ENCODE assay signal across 9 cellular contexts in genomic region chr22:44326549-44326881, GRCh38. TPM values are rescaled to one million over a fixed set of nuclear protein-coding genes. Genes with fewer than 3 reads are reported as not detected.
DNase-seq lines count a peak whose midpoint lies in the region; ATAC-seq, FAIRE-seq and TF ChIP-seq lines count a peak whose summit lies in the region.
"Had no signal": no experiment of that assay in that cellular context is flagged by ENCODE, and none has a peak within 500 bp of the region (broad histone marks: within the 10 kb centered on the region; RNA-seq: fewer than 3 reads in every experiment).

No MANE protein-coding gene starts in this region.

- no peak for TF ChIP-seq CTCF in activated CD8-positive, alpha-beta T cell treated with anti-CD3 and anti-CD28 coated beads for 36 hours (IDR thresholded peaks at IDR 0.05)
- TF ChIP-seq CTCF in keratinocyte (optimal IDR thresholded peaks at IDR 0.05 in 1 of 3, IDR thresholded peaks at IDR 0.05 in 1 of 3, conservative IDR thresholded peaks at IDR 0.05 in 1 of 3; ENCODE audit: extremely low read depth in 1 of 3, insufficient read depth in 2 of 3, low read length in 3 of 3) = no peak

- H3K27me3 ChIP-seq in keratinocyte (ENCODE audit: control insufficient read depth, extremely low read depth, insufficient read depth, low read length) = peaks cover 54% of the 10 kb centered on the region
- no peaks in the 10 kb centered on the region for H3K27me3 ChIP-seq in stomach smooth muscle (ENCODE audit: control insufficient read depth in 1 of 2, insufficient read depth in 2 of 2, low read length in 2 of 2)

- H3K9me3 ChIP-seq in keratinocyte (ENCODE audit: control insufficient read depth, low read depth, low read length) (no peaks in the 10 kb centered on the region), stomach smooth muscle (ENCODE audit: control insufficient read depth in 2 of 2, low read length in 2 of 2) (no peaks in the 10 kb centered on the region)

- H3K27ac Mint-ChIP-seq in activated CD4-positive, alpha-beta T cell treated with anti-CD3 and anti-CD28 coated beads, Interleukin-2, amount 10 ng/mL, durations not matched to agents 7 days and 5 days = no peak overlapping the region
- no peak overlapping the region for H3K27ac Mint-ChIP-seq in activated CD8-positive, alpha-beta T cell treated with anti-CD3 and anti-CD28 coated beads for 36 hours

- no peaks in the 10 kb centered on the region for H3K9me1 ChIP-seq in keratinocyte (ENCODE audit: control insufficient read depth, extremely low read depth, insufficient read depth, low read length)

- FAIRE-seq in keratinocyte (lab: Jason Lieb, UNC) = no peak
- FAIRE-seq: RCC 7860 had no signal

- peaks cover 24% of the 10 kb centered on the region for H3K4me1 Mint-ChIP-seq in activated CD4-positive, alpha-beta T cell treated with anti-CD3 and anti-CD28 coated beads, Interleukin-2, amount 10 ng/mL, durations not matched to agents 7 days and 5 days
- peaks cover 19% of the 10 kb centered on the region for H3K4me1 Mint-ChIP-seq in activated CD8-positive, alpha-beta T cell treated with anti-CD3 and anti-CD28 coated beads for 36 hours (ENCODE audit: low read depth)

- no peak for ATAC-seq in activated CD8-positive, alpha-beta T cell treated with anti-CD3 and anti-CD28 coated beads for 36 hours
- no peak for ATAC-seq in HG03565 (IDR thresholded peaks at IDR 0.05; ENCODE audit: unreplicated experiment)

- H3K4me3 Mint-ChIP-seq in activated CD4-positive, alpha-beta T cell treated with anti-CD3 and anti-CD28 coated beads, Interleukin-2, amount 10 ng/mL, durations not matched to agents 7 days and 5 days = peak overlapping the region; percentile 24
- peak overlapping the region; percentile 46 for H3K4me3 Mint-ChIP-seq in activated CD8-positive, alpha-beta T cell treated with anti-CD3 and anti-CD28 coated beads for 36 hours

- H3K9ac ChIP-seq in keratinocyte (ENCODE audit: control insufficient read depth, extremely low read depth, insufficient read depth, low read length) (peak overlapping the region; percentile 77), stomach smooth muscle (ENCODE audit: low read length in 2 of 2) (peak overlapping the region in 1 of 2 donors; percentile 61)

- POLR2A ChIA-PET in activated CD4-positive, alpha-beta T cell treated with anti-CD3 and anti-CD28 coated beads, Interleukin-2, amount 10 ng/mL, durations not matched to agents 7 days and 5 days (lab: Charles Lee) = no interaction called here
- POLR2A ChIA-PET in activated CD8-positive, alpha-beta T cell treated with anti-CD3 and anti-CD28 coated beads for 36 hours (lab: Charles Lee) = interaction anchor here (1.1 kb wide), 1 partner anchor 22 kb away, joined by 3 read pairs; no protein-coding TSS in a partner anchor

- H3K36me3 Mint-ChIP-seq in activated CD4-positive, alpha-beta T cell treated with anti-CD3 and anti-CD28 coated beads, Interleukin-2, amount 10 ng/mL, durations not matched to agents 7 days and 5 days (ENCODE audit: low read depth) = no peaks in the 10 kb centered on the region
- no peaks in the 10 kb centered on the region for H3K36me3 Mint-ChIP-seq in activated CD8-positive, alpha-beta T cell treated with anti-CD3 and anti-CD28 coated beads for 36 hours (ENCODE audit: low read depth)

- H3K4me3 ChIP-seq in keratinocyte (ENCODE audit: control insufficient read depth in 2 of 3, extremely low read depth in 1 of 3, insufficient read depth in 2 of 3, low read depth in 1 of 3, low read length in 3 of 3) (peak overlapping the region in 2 of 3 experiments; percentile 81 to 84), stomach smooth muscle (ENCODE audit: low read length in 2 of 2) (peak overlapping the region; percentile 51 to 79)

- peak overlapping the region; percentile 90 for H3K4me2 ChIP-seq in keratinocyte (ENCODE audit: control insufficient read depth, extremely low read depth, insufficient read depth, low read depth, low read length)

- no peaks in the 10 kb centered on the region for H3K9me3 Mint-ChIP-seq in activated CD4-positive, alpha-beta T cell treated with anti-CD3 and anti-CD28 coated beads, Interleukin-2, amount 10 ng/mL, durations not matched to agents 7 days and 5 days
- H3K9me3 Mint-ChIP-seq in activated CD8-positive, alpha-beta T cell treated with anti-CD3 and anti-CD28 coated beads for 36 hours = no peaks in the 10 kb centered on the region

- H3K27me3 Mint-ChIP-seq in activated CD4-positive, alpha-beta T cell treated with anti-CD3 and anti-CD28 coated beads, Interleukin-2, amount 10 ng/mL, durations not matched to agents 7 days and 5 days = peaks cover 61% of the 10 kb centered on the region
- H3K27me3 Mint-ChIP-seq in activated CD8-positive, alpha-beta T cell treated with anti-CD3 and anti-CD28 coated beads for 36 hours = peaks cover 42% of the 10 kb centered on the region

- DNase-seq in activated CD4-positive, alpha-beta T cell treated with anti-CD3 and anti-CD28 coated beads, Interleukin-2, amount 10 ng/mL, durations not matched to agents 7 days and 5 days = no peak
- no peak for DNase-seq in activated CD4-positive, alpha-beta T cell treated with anti-CD3 and anti-CD28 coated beads for 4 hours
- DNase-seq in activated CD8-positive, alpha-beta T cell treated with anti-CD3 and anti-CD28 coated beads for 36 hours = no peak
- DNase-seq in keratinocyte (ENCODE audit: low read depth, low spot score) (no peak), NCI-H2196 (lab: John Stamatoyannopoulos, UW; ENCODE audit: unreplicated experiment) (no peak), iPS-NIHi11 (ENCODE audit: low spot score) (no peak)

- intact Hi-C loops in activated CD8-positive, alpha-beta T cell treated with anti-CD3 and anti-CD28 coated beads for 36 hours (cut with micrococcal nuclease) = loop anchor here (10.0 kb wide), 1 partner anchor 142 kb away; the partner anchor contains the start of gene PARVG

- CTCF ChIA-PET in activated CD4-positive, alpha-beta T cell treated with anti-CD3 and anti-CD28 coated beads, Interleukin-2, amount 10 ng/mL, durations not matched to agents 7 days and 5 days (lab: Charles Lee) = no interaction called here
- CTCF ChIA-PET in activated CD8-positive, alpha-beta T cell treated with anti-CD3 and anti-CD28 coated beads for 36 hours (lab: Charles Lee) = interaction anchor here (0.9 to 2.6 kb wide), 3 partner anchors 20 to 333 kb away, joined by 3 to 5 read pairs (median 5); no protein-coding TSS in a partner anchor

- dilution Hi-C loops in keratinocyte (cut with MboI; ENCODE audit: extremely low pct_ligation_motif_present, low sequenced_read_pairs) = no loop called here

- H3K79me2 ChIP-seq in keratinocyte (ENCODE audit: control insufficient read depth, insufficient read depth, low read length) = no peaks in the 10 kb centered on the region

- H4K20me1 ChIP-seq in keratinocyte (ENCODE audit: control insufficient read depth, extremely low read depth, insufficient read depth, low read length) = no peaks in the 10 kb centered on the region

- H3K27ac ChIP-seq in keratinocyte (ENCODE audit: control insufficient read depth, insufficient read depth, low read length) = no peak overlapping the region
- H3K27ac ChIP-seq in stomach smooth muscle (ENCODE audit: low read length) = peak overlapping the region; percentile 64

- H3K4me1 ChIP-seq in keratinocyte (ENCODE audit: control insufficient read depth, extremely low read depth, insufficient read depth, low read length) (peaks cover 8% of the 10 kb centered on the region), stomach smooth muscle (ENCODE audit: control insufficient read depth, insufficient read depth, low read length) (peaks cover 34% of the 10 kb centered on the region)

- no peak overlapping the region for H2AFZ ChIP-seq in keratinocyte (ENCODE audit: control insufficient read depth, low read length)

- no peaks in the 10 kb centered on the region for H3K36me3 ChIP-seq in keratinocyte (ENCODE audit: control insufficient read depth in 2 of 2, extremely low read depth in 1 of 2, insufficient read depth in 2 of 2, low read length in 2 of 2)
- no peaks in the 10 kb centered on the region for H3K36me3 ChIP-seq in stomach smooth muscle (ENCODE audit: control insufficient read depth in 2 of 2, insufficient read depth in 2 of 2, low read length in 2 of 2)

RNA-seq across cellular contexts. Expression of gene SHISAL1, which starts 13.8 kb away (rescaled TPM):
- total RNA-seq in activated CD4-positive, alpha-beta T cell treated with anti-CD3 and anti-CD28 coated beads, Interleukin-2, amount 10 ng/mL, durations not matched to agents 7 days and 5 days = not detected
- total RNA-seq in activated CD8-positive, alpha-beta T cell treated with anti-CD3 and anti-CD28 coated beads for 36 hours = not detected
- 0.18 to 1.5 TPM (median 0.24 TPM) in 3 replicates for polyA plus RNA-seq in keratinocyte
- 0.11 TPM for polyA plus RNA-seq in keratinocyte (2011; ENCODE audit: low read depth)
- 0.36 and 0.40 TPM in 2 replicates for polyA plus RNA-seq in keratinocyte (2011; cell fraction: cytosol; rRNA removed)
- 1.6 and 2.2 TPM in 2 replicates for polyA plus RNA-seq in keratinocyte (2011; cell fraction: nucleus; rRNA removed)
- 0.15 and 0.34 TPM in 2 replicates for polyA plus RNA-seq in keratinocyte (2012; ENCODE audit: low replicate concordance)
- 0.29 to 2.3 TPM (median 0.30 TPM) in 3 replicates for polyA minus RNA-seq in keratinocyte
- 0.58 TPM for polyA minus RNA-seq in keratinocyte (2011; cell fraction: cytosol; rRNA and poly(A)+ RNA removed)
- 1.3 and 2.6 TPM in 2 replicates for polyA minus RNA-seq in keratinocyte (2011; cell fraction: nucleus; rRNA and poly(A)+ RNA removed)
